ENCODE assay signal across 13 cellular contexts in the genomic region with DNA sequence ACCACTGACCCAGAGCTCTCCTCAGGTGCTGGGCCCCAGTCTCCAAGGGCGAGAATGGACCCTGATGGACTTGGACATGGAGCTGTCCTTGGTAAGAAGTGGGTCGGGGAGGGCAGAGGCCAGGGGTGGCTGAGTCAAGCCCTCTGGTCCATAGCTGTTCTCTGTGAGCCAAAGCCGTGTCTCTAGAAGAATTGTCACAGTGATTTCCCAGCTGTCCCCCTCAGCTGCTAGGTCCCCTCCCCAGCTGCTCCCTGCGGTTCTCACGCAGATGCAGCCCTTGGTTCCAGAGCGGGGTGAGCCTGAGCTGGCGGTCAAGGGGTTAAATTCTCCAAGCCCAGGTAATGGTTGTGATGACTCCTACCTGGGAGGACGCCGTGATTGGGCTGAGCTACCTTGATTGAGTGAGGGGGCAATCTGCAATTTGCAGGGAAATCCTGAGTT. TPM values are rescaled to one million over a fixed set of nuclear protein-coding genes. Genes with fewer than 3 reads are reported as not detected.
DNase-seq lines count a peak whose midpoint lies in the region; ATAC-seq and TF ChIP-seq lines count a peak whose summit lies in the region.
"Had no signal": no experiment of that assay in that cellular context is flagged by ENCODE, and none has a peak within 500 bp of the region (broad histone marks: within the 10 kb centered on the region; RNA-seq: fewer than 3 reads in every experiment).

No MANE protein-coding gene starts in this region.

- 0 out of 2 replicates have a peak, but pooled peaks cover 16% of the 10 kb centered on the region for H3F3A ChIP-seq in GM23338 (replicated peaks; ENCODE audit: low read depth)

- no peaks in the 10 kb centered on the region for H3K9me2 ChIP-seq in GM23338 (ENCODE audit: insufficient read depth)

- peaks cover 95% of the 10 kb centered on the region for H3K27me3 Mint-ChIP-seq in GM23338 (ENCODE audit: insufficient read depth, low read depth, poor library complexity)

- CTCF ChIA-PET in RWPE1 (lab: Yijun Ruan, JAX): interaction anchor here (1.3 to 1.7 kb wide), 2 partner anchors 14 to 24 kb away, joined by 4 to 6 read pairs; a partner anchor contains a TSS

- H3K4me1 Mint-ChIP-seq in GM23338: peaks cover 46% of the 10 kb centered on the region

- peaks cover 6% of the 10 kb centered on the region for H4K20me1 ChIP-seq in GM23338 (replicated peaks; ENCODE audit: insufficient read depth)

- H3K4me2 ChIP-seq in GM23338: peak overlapping the region; percentile 97

- H2AFZ ChIP-seq in GM23338: 0 out of 2 replicates have a peak overlapping the region, but pooled peaks have one; percentile 56

- ATAC-seq in GM23338 (peak; percentile 9), heart right ventricle (no peak), psoas muscle (no peak), HG03520 (IDR thresholded peaks at IDR 0.05; ENCODE audit: unreplicated experiment) (no peak), HG02973 (IDR thresholded peaks at IDR 0.05; ENCODE audit: unreplicated experiment) (no peak)

- H3K27me3 ChIP-seq in GM23338 (ENCODE audit: insufficient read depth): peaks cover 97% of the 10 kb centered on the region
- H3K27me3 ChIP-seq in heart right ventricle: peaks cover 0 to 72% (median 13%) of the 10 kb centered on the region in 7 donors
- no peaks in the 10 kb centered on the region for H3K27me3 ChIP-seq in psoas muscle (ENCODE audit: insufficient read depth in 3 of 3, low read length in 2 of 3)

- H3K36me3 ChIP-seq in GM23338 (ENCODE audit: insufficient read depth) (no peaks in the 10 kb centered on the region), heart right ventricle (no peaks in the 10 kb centered on the region), psoas muscle (ENCODE audit: insufficient read depth in 1 of 2, low read depth in 1 of 2) (peaks cover 0 to 20% of the 10 kb centered on the region in 2 donors)

- no peaks in the 10 kb centered on the region for H3K79me2 ChIP-seq in GM23338 (replicated peaks; ENCODE audit: insufficient read depth)

- peak overlapping the region; percentile 79 for H3K4me3 Mint-ChIP-seq in GM23338

- POLR2A ChIA-PET in RWPE1 (lab: Yijun Ruan, JAX; ENCODE audit: low non-redundant PET): no interaction called here

- H3K4me3 ChIP-seq in GM23338: peak overlapping the region; percentile 69
- no peak overlapping the region for H3K4me3 ChIP-seq in heart right ventricle
- H3K4me3 ChIP-seq in psoas muscle: peak overlapping the region; percentile 73

- no peak for TF ChIP-seq CTCF in GM23338 (conservative IDR thresholded peaks at IDR 0.05; ENCODE audit: low read depth in 2 of 2)
- no peak for TF ChIP-seq CTCF in RWPE1 (conservative IDR thresholded peaks at IDR 0.05; ENCODE audit: low read depth)
- no peak for TF ChIP-seq CTCF in heart right ventricle (IDR thresholded peaks at IDR 0.05)
- no peak for TF ChIP-seq CTCF in psoas muscle (IDR thresholded peaks at IDR 0.05)

- 60 to 61% methylated on average over 9 of the region's 9 CpGs for WGBS in heart right ventricle, 2 donors
- 39 to 47% (median 42%) methylated on average over 9 of the region's 9 CpGs for WGBS in psoas muscle, 3 donors

- DNase-seq in GM23338 (ENCODE audit: low spot score) (peak; percentile 76), RWPE1 (ENCODE audit: low spot score) (no peak), heart right ventricle (no peak), psoas muscle (no peak), posterior vena cava (ENCODE audit: low spot score) (no peak), kidney glomerular epithelial cell (lab: John Stamatoyannopoulos, UW) (no peak)
- DNase-seq: CD4-positive, alpha-beta T cell; MV-4-11; stimulated activated naive CD4-positive, alpha-beta T cell treated with Interleukin-2 at 50 U/mL for 16 hours; T-helper 9 cell had no signal

- no peaks in the 10 kb centered on the region; the same call in 2 of the 3 replicates for H3K36me3 Mint-ChIP-seq in GM23338 (ENCODE audit: low read depth)

- H3K9me3 Mint-ChIP-seq in GM23338: no peaks in the 10 kb centered on the region; the same call in 2 of the 3 replicates
- H3K9me3 Mint-ChIP-seq: CD4-positive, alpha-beta T cell had no signal

- intact Hi-C loops in heart right ventricle (cut with DNase I) (no loop called here), psoas muscle (cut with DNase I) (no loop called here), posterior vena cava (cut with DNase I) (no loop called here)

- H3K27ac ChIP-seq in GM23338 (ENCODE audit: low read depth): no peak overlapping the region
- peak overlapping the region; percentile 98 for H3K27ac ChIP-seq in RWPE1
- H3K27ac ChIP-seq in heart right ventricle: peak overlapping the region in 8 of 10 donors; percentile 89 to 98 (median 94)
- H3K27ac ChIP-seq in psoas muscle: peak overlapping the region; percentile 97
- H3K27ac ChIP-seq: HL-60 had no signal

- no peaks in the 10 kb centered on the region for H3K9me3 ChIP-seq in heart right ventricle
- no peaks in the 10 kb centered on the region for H3K9me3 ChIP-seq in psoas muscle

- H3K4me1 ChIP-seq in GM23338 (ENCODE audit: insufficient read depth) (peaks cover 28% of the 10 kb centered on the region), heart right ventricle (peaks cover 22 to 69% (median 41%) of the 10 kb centered on the region in 9 donors), psoas muscle (peaks cover 38% of the 10 kb centered on the region)

- H3K27ac Mint-ChIP-seq in GM23338: no peak overlapping the region
- H3K27ac Mint-ChIP-seq: CD4-positive, alpha-beta T cell had no signal

TF ChIP-seq in GM23338, 12 proteins besides CTCF, POLR2A, EP300 and RAD21 (continues in another document):
- TF ChIP-seq EZH2phosphoT487 (IDR thresholded peaks at IDR 0.05; ENCODE audit: unreplicated experiment) (no peak), ZNF331 (CRISPR knock-in tag; IDR thresholded peaks at IDR 0.05; ENCODE audit: low read depth) (no peak), EZH2 (IDR thresholded peaks at IDR 0.05; ENCODE audit: low read depth, unreplicated experiment) (peak; percentile 37)

RNA-seq across cellular contexts. Expression of a gene that starts 1.3 kb away (rescaled TPM):
- total RNA-seq in GM23338 (2014; rRNA removed; shearing (Covaris generic)): 0.27 and 3.3 TPM in 2 replicates
- polyA plus RNA-seq in GM23338 (2016; fragmentation: Nextera tagmentation; extraction: Ambion mirVana) (2.7 and 4.0 TPM in 2 replicates), heart right ventricle (100 to 1,000 TPM; 115 to 132 TPM), psoas muscle (100 to 1,000 TPM in 1 of 3 donors, 10 to 100 TPM in 2; 90.6 to 133 (median 93.9) TPM)
- total RNA-seq in heart right ventricle (10 to 100 TPM; 71.8 to 92.2 (median 79.9) TPM), psoas muscle (100 to 1,000 TPM in 2 of 4 donors, 10 to 100 TPM in 2; 53.6 to 114 (median 88.0) TPM), posterior vena cava (10 to 100 TPM; 18.8 to 31.6 TPM)

RNA-seq across cellular contexts. Expression of a gene that starts 4.5 kb away (rescaled TPM):
- 1.3 TPM in 1 of 2 replicates, not detected in the other for total RNA-seq in GM23338 (2014; rRNA removed; shearing (Covaris generic))
- polyA plus RNA-seq in GM23338 (2016; fragmentation: Nextera tagmentation; extraction: Ambion mirVana): 0.19 TPM in 1 of 2 replicates, not detected in the other
- 10 to 100 TPM; 32.9 to 71.3 (median 38.6) TPM for total RNA-seq in heart right ventricle
- polyA plus RNA-seq in heart right ventricle: 100 to 1,000 TPM in 1 of 2 donors, 1 to 10 TPM in 1; 9.1 to 199 TPM
- 10 to 100 TPM; 44.3 to 97.3 (median 57.6) TPM for total RNA-seq in psoas muscle
- polyA plus RNA-seq in psoas muscle: 10 to 100 TPM; 15.1 to 47.8 (median 47.4) TPM
- total RNA-seq in posterior vena cava: 10 to 100 TPM; 25.8 to 40.1 TPM

RNA-seq across cellular contexts. Expression of a gene that starts 9.3 kb away (rescaled TPM):
- total RNA-seq in GM23338 (2014; rRNA removed; shearing (Covaris generic)): not detected in 2 replicates
- polyA plus RNA-seq in GM23338 (2016; fragmentation: Nextera tagmentation; extraction: Ambion mirVana) (0.26 TPM in 1 of 2 replicates, not detected in the other), heart right ventricle (10 to 100 TPM in 1 of 2 donors, 1 to 10 TPM in 1; 8.6 to 17.3 TPM), psoas muscle (1 to 10 TPM; 5.1 to 8.0 (median 5.9) TPM)
- total RNA-seq in heart right ventricle (10 to 100 TPM in 1 of 10 donors, 1 to 10 TPM in 9; 3.9 to 10.5 (median 5.0) TPM), psoas muscle (1 to 10 TPM; 4.5 to 8.6 (median 5.9) TPM), posterior vena cava (10 to 100 TPM in 1 of 2 donors, 1 to 10 TPM in 1; 9.2 to 13.0 TPM)

RNA-seq across cellular contexts. Expression of a gene that starts 9.3 kb away (rescaled TPM):
- 0.42 TPM in 1 of 2 replicates, not detected in the other for total RNA-seq in GM23338 (2014; rRNA removed; shearing (Covaris generic))
- 0.50 and 0.55 TPM in 2 replicates for polyA plus RNA-seq in GM23338 (2016; fragmentation: Nextera tagmentation; extraction: Ambion mirVana)
- 10 to 100 TPM in 1 of 10 donors, 1 to 10 TPM in 9; 4.8 to 12.4 (median 5.7) TPM for total RNA-seq in heart right ventricle
- polyA plus RNA-seq in heart right ventricle: 10 to 100 TPM in 1 of 2 donors, 1 to 10 TPM in 1; 9.7 to 17.9 TPM
- 1 to 10 TPM; 3.9 to 6.7 (median 5.9) TPM for total RNA-seq in psoas muscle
- polyA plus RNA-seq in psoas muscle: 10 to 100 TPM in 2 of 3 donors, 1 to 10 TPM in 1; 7.4 to 14.2 (median 10.7) TPM
- 10 to 100 TPM; 15.6 to 17.4 TPM for total RNA-seq in posterior vena cava

RNA-seq across cellular contexts. Expression of a gene that starts 14.7 kb away (rescaled TPM):
- total RNA-seq in GM23338 (2014; rRNA removed; shearing (Covaris generic)): 22.7 and 23.1 TPM in 2 replicates
- 9.5 and 13.3 TPM in 2 replicates for polyA plus RNA-seq in GM23338 (2016; fragmentation: Nextera tagmentation; extraction: Ambion mirVana)
- total RNA-seq in heart right ventricle: 10 to 100 TPM in 9 of 10 donors, 1 to 10 TPM in 1; 8.0 to 15.2 (median 12.1) TPM
- polyA plus RNA-seq in heart right ventricle: 10 to 100 TPM; 13.0 to 30.9 TPM
- total RNA-seq in psoas muscle: 1 to 10 TPM; 5.9 to 8.0 (median 6.6) TPM
- polyA plus RNA-seq in psoas muscle: 1 to 10 TPM; 4.2 to 9.7 (median 4.5) TPM
- total RNA-seq in posterior vena cava: 10 to 100 TPM; 18.3 to 22.1 TPM

Comparison
In these comparisons a context has a peak if more than half of its experiments do, and no peak if none do; other contexts are left out.
1. H3K4me3 ChIP-seq: peak in GM23338 (single experiment) and psoas muscle (single experiment); none in heart right ventricle (0 of 10).
2. RNA of a gene that starts 4.5 kb away (total RNA-seq): 44.3 to 97.3 TPM in psoas muscle, 25.8 to 40.1 TPM in posterior vena cava and 32.9 to 71.3 TPM in heart right ventricle; 1.3 TPM in GM23338; every median in the first group is over 10 times any median in the second.